In the genomic region with DNA sequence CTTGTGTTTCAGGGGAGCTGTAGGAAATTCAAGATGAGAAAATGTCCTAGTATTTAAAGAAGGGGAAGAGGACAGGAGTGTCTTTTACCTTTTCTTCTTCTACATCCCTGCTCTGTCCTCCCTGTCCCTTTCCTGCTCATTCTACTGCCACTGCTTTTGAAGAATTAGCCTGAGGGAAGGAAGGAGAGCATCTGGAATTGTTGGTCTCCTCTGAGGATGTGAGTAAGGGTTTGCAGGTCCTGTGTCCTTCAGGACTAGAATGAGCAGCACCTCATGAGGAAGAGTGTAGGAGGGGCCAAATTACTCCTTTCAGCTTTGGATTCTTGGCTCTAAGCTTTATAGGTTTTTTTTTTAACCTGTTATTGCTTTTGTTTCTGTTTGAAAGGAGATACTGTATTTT, we compare ENCODE assay signal across 17 cellular contexts. TPM values are rescaled to one million over a fixed set of nuclear protein-coding genes. Genes with fewer than 3 reads are reported as not detected.
DNase-seq lines count a peak whose midpoint lies in the region; ATAC-seq and TF ChIP-seq lines count a peak whose summit lies in the region.
"Had no signal": no experiment of that assay in that cellular context is flagged by ENCODE, and none has a peak within 500 bp of the region (broad histone marks: within the 10 kb centered on the region; RNA-seq: fewer than 3 reads in every experiment).

No MANE protein-coding gene starts in this region.

- no peak for DNase-seq in activated T-cell treated with anti-CD3 and anti-CD28 coated beads, Interleukin-2, amount 50 U/mL, for 24 hours
- DNase-seq in activated T-cell treated with anti-CD3 and anti-CD28 coated beads, Interleukin-2, amount 50 U/mL, for 4 hours, result no peak
- DNase-seq in PC-9 (no peak), chondrocyte (ENCODE audit: low spot score) (no peak), smooth muscle cell (lab: John Stamatoyannopoulos, UW; ENCODE audit: unreplicated experiment) (no peak), hepatocyte (ENCODE audit: low spot score) (no peak), cerebellum (ENCODE audit: low spot score) (no peak), posterior vena cava (ENCODE audit: low spot score) (no peak)
- DNase-seq: kidney glomerular epithelial cell, midbrain, NCI-H1930, NCI-H524, SHP77, WERI-Rb-1 had no signal

- intact Hi-C loops in PC-9 (cut with micrococcal nuclease; ENCODE audit: unreplicated experiment) (no loop called here), posterior vena cava (cut with DNase I) (no loop called here)

- H3F3A ChIP-seq in PC-9 (ENCODE audit: insufficient read depth, low read depth), result peaks cover 88% of the 10 kb centered on the region
- peaks cover 37% of the 10 kb centered on the region for H3F3A ChIP-seq in smooth muscle cell (ENCODE audit: low read depth)

- H3K4me2 ChIP-seq in PC-9, result no peak overlapping the region
- H3K4me2 ChIP-seq in smooth muscle cell, result no peak overlapping the region
- no peak overlapping the region for H3K4me2 ChIP-seq in hepatocyte
- H3K4me2 ChIP-seq: A549 had no signal

- peak overlapping the region; percentile 31 for H3K27ac ChIP-seq in PC-9
- H3K27ac ChIP-seq in smooth muscle cell (ENCODE audit: low read depth), result peak overlapping the region; percentile 19
- no peak overlapping the region for H3K27ac ChIP-seq in hepatocyte
- H3K27ac ChIP-seq: A549, neutrophil, WERI-Rb-1 had no signal

- H3K4me3 ChIP-seq in PC-9, result no peak overlapping the region
- no peak overlapping the region for H3K4me3 ChIP-seq in smooth muscle cell
- no peak overlapping the region for H3K4me3 ChIP-seq in hepatocyte
- H3K4me3 ChIP-seq: A549 had no signal

- H3K27me3 Mint-ChIP-seq in activated T-cell treated with anti-CD3 and anti-CD28 coated beads, Interleukin-2, amount 50 U/mL, for 24 hours, result no peaks in the 10 kb centered on the region
- no peaks in the 10 kb centered on the region for H3K27me3 Mint-ChIP-seq in activated T-cell treated with anti-CD3 and anti-CD28 coated beads, Interleukin-2, amount 50 U/mL, for 4 hours (ENCODE audit: low read depth)
- H3K27me3 Mint-ChIP-seq in chondrocyte (ENCODE audit: low read depth), result no peaks in the 10 kb centered on the region

- POLR2A ChIA-PET in PC-9 (lab: Charles Lee; ENCODE audit: unreplicated experiment), result no interaction called here

- no peaks in the 10 kb centered on the region for H3K9me3 ChIP-seq in PC-9 (ENCODE audit: insufficient read depth, low read depth)
- H3K9me3 ChIP-seq in smooth muscle cell (replicated peaks; ENCODE audit: low read depth), result no peaks in the 10 kb centered on the region
- no peaks in the 10 kb centered on the region for H3K9me3 ChIP-seq in hepatocyte (ENCODE audit: low read depth)
- H3K9me3 ChIP-seq: A549, neutrophil had no signal

- peak overlapping the region; percentile 46 for H3K27ac Mint-ChIP-seq in activated T-cell treated with anti-CD3 and anti-CD28 coated beads, Interleukin-2, amount 50 U/mL, for 24 hours
- peak overlapping the region; percentile 27 for H3K27ac Mint-ChIP-seq in chondrocyte (ENCODE audit: unreplicated experiment)

- no peaks in the 10 kb centered on the region for H3K9me3 Mint-ChIP-seq in activated T-cell treated with anti-CD3 and anti-CD28 coated beads, Interleukin-2, amount 50 U/mL, for 24 hours
- H3K9me3 Mint-ChIP-seq in activated T-cell treated with anti-CD3 and anti-CD28 coated beads, Interleukin-2, amount 50 U/mL, for 4 hours, result no peaks in the 10 kb centered on the region
- H3K9me3 Mint-ChIP-seq in chondrocyte (ENCODE audit: low read depth), result no peaks in the 10 kb centered on the region

- H2AFZ ChIP-seq in PC-9 (no peak overlapping the region), smooth muscle cell (ENCODE audit: low read depth) (no peak overlapping the region), hepatocyte (no peak overlapping the region)

- no peaks in the 10 kb centered on the region for H3K9me2 ChIP-seq in PC-9 (ENCODE audit: insufficient read depth)
- H3K9me2 ChIP-seq in hepatocyte (replicated peaks; ENCODE audit: insufficient read depth), result no peaks in the 10 kb centered on the region

- no peak overlapping the region for H3K4me3 Mint-ChIP-seq in activated T-cell treated with anti-CD3 and anti-CD28 coated beads, Interleukin-2, amount 50 U/mL, for 24 hours
- no peak overlapping the region for H3K4me3 Mint-ChIP-seq in activated T-cell treated with anti-CD3 and anti-CD28 coated beads, Interleukin-2, amount 50 U/mL, for 4 hours
- H3K4me3 Mint-ChIP-seq in chondrocyte (ENCODE audit: unreplicated experiment), result no peak overlapping the region
- H3K4me3 Mint-ChIP-seq: CD14-positive monocyte had no signal

- BruUV-seq in PC-9 (replicated peaks; lab: Mats Ljungman, UMichigan), result no TSS peak

- H3K36me3 ChIP-seq in PC-9 (ENCODE audit: low read depth) (peaks cover 44% of the 10 kb centered on the region), smooth muscle cell (ENCODE audit: low read depth) (peaks cover 14% of the 10 kb centered on the region), hepatocyte (replicated peaks; ENCODE audit: insufficient read depth, low read depth) (no peaks in the 10 kb centered on the region)

- CTCF ChIA-PET in PC-9 (lab: Charles Lee), result interaction anchor here (0.6 kb wide), 1 partner anchor 53 kb away, joined by 3 read pairs; no protein-coding TSS in a partner anchor

- no peaks in the 10 kb centered on the region for H3K27me3 ChIP-seq in PC-9 (ENCODE audit: insufficient read depth, low read depth)
- H3K27me3 ChIP-seq in smooth muscle cell (ENCODE audit: low read depth), result no peaks in the 10 kb centered on the region
- no peaks in the 10 kb centered on the region for H3K27me3 ChIP-seq in hepatocyte
- H3K27me3 ChIP-seq: neutrophil had no signal

- peaks cover 78% of the 10 kb centered on the region for H3K36me3 Mint-ChIP-seq in activated T-cell treated with anti-CD3 and anti-CD28 coated beads, Interleukin-2, amount 50 U/mL, for 24 hours (ENCODE audit: low read depth)
- peaks cover 34% of the 10 kb centered on the region for H3K36me3 Mint-ChIP-seq in activated T-cell treated with anti-CD3 and anti-CD28 coated beads, Interleukin-2, amount 50 U/mL, for 4 hours (ENCODE audit: insufficient read depth)
- peaks cover 25% of the 10 kb centered on the region for H3K36me3 Mint-ChIP-seq in chondrocyte (ENCODE audit: low read depth)

- H3K79me2 ChIP-seq in PC-9 (ENCODE audit: low read depth) (peaks cover 11% of the 10 kb centered on the region; the same call in 1 of the 2 replicates), smooth muscle cell (ENCODE audit: low read depth) (no peaks in the 10 kb centered on the region), hepatocyte (peaks cover 6% of the 10 kb centered on the region)

- H4K20me1 ChIP-seq in PC-9 (ENCODE audit: insufficient read depth) (no peaks in the 10 kb centered on the region), smooth muscle cell (ENCODE audit: low read depth) (no peaks in the 10 kb centered on the region), hepatocyte (ENCODE audit: insufficient read depth, poor library complexity, severe bottlenecking) (no peaks in the 10 kb centered on the region)

- no peak for ATAC-seq in activated T-cell treated with anti-CD3 and anti-CD28 coated beads, Interleukin-2, amount 50 U/mL, for 4 hours
- ATAC-seq: A549 had no signal

- peaks cover 29% of the 10 kb centered on the region for H3K4me1 ChIP-seq in PC-9 (replicated peaks; ENCODE audit: insufficient read depth)
- H3K4me1 ChIP-seq in smooth muscle cell (ENCODE audit: low read depth), result peaks cover 9% of the 10 kb centered on the region
- no peaks in the 10 kb centered on the region for H3K4me1 ChIP-seq in hepatocyte (ENCODE audit: insufficient read depth)

- no peak overlapping the region for H3K9ac ChIP-seq in smooth muscle cell (ENCODE audit: low read depth)

- TF ChIP-seq CTCF in PC-9 (conservative IDR thresholded peaks at IDR 0.05) (no peak), chondrocyte (IDR thresholded peaks at IDR 0.05) (no peak), smooth muscle cell (IDR thresholded peaks at IDR 0.05; ENCODE audit: borderline replicate concordance, insufficient read depth, poor library complexity, severe bottlenecking) (no peak), hepatocyte (IDR thresholded peaks at IDR 0.05; ENCODE audit: poor library complexity) (no peak)

- peaks cover 19% of the 10 kb centered on the region for H3K4me1 Mint-ChIP-seq in activated T-cell treated with anti-CD3 and anti-CD28 coated beads, Interleukin-2, amount 50 U/mL, for 24 hours (ENCODE audit: low read depth)
- peaks cover 13% of the 10 kb centered on the region for H3K4me1 Mint-ChIP-seq in activated T-cell treated with anti-CD3 and anti-CD28 coated beads, Interleukin-2, amount 50 U/mL, for 4 hours (ENCODE audit: low read depth)
- peaks cover 18% of the 10 kb centered on the region for H3K4me1 Mint-ChIP-seq in chondrocyte (ENCODE audit: low read depth)

RNA-seq across cellular contexts. Expression of gene SNU13, which starts 24.2 kb away (rescaled TPM):
- 100 to 1,000 TPM; 372 to 430 (median 428) TPM for total RNA-seq in activated T-cell treated with anti-CD3 and anti-CD28 coated beads, Interleukin-2, amount 50 U/mL, for 4 hours
- total RNA-seq in PC-9 (2021) (197 and 229 TPM in 2 replicates), chondrocyte (88.8 to 111 TPM (median 89.5 TPM) in 3 replicates), smooth muscle cell (98.2 and 142 TPM in 2 replicates), hepatocyte (119 and 144 TPM in 2 replicates), cerebellum (55.3 TPM), posterior vena cava (100 to 1,000 TPM in 1 of 2 donors, 10 to 100 TPM in 1; 86.2 to 103 TPM)
- polyA plus RNA-seq in smooth muscle cell (239 and 250 TPM in 2 replicates), hepatocyte (240 and 245 TPM in 2 replicates)

RNA-seq across cellular contexts. Expression of gene MEI1, which starts 34.8 kb away (rescaled TPM):
- total RNA-seq in activated T-cell treated with anti-CD3 and anti-CD28 coated beads, Interleukin-2, amount 50 U/mL, for 4 hours, result 10 to 100 TPM; 13.4 to 21.6 (median 17.1) TPM
- total RNA-seq in PC-9 (2021) (0.55 and 0.61 TPM in 2 replicates), chondrocyte (0.40 to 0.85 TPM in 2 of 3 replicates, not detected in the other), smooth muscle cell (0.18 and 0.49 TPM in 2 replicates), hepatocyte (not detected in 2 replicates), cerebellum (0.73 TPM), posterior vena cava (1 to 10 TPM; 1.4 to 4.3 TPM)
- polyA plus RNA-seq in smooth muscle cell (2.6 and 3.2 TPM in 2 replicates), hepatocyte (0.18 and 2.4 TPM in 2 replicates)

RNA-seq across cellular contexts. Expression of gene XRCC6, which starts 43.4 kb away (rescaled TPM):
- 100 to 1,000 TPM; 515 to 540 (median 521) TPM for total RNA-seq in activated T-cell treated with anti-CD3 and anti-CD28 coated beads, Interleukin-2, amount 50 U/mL, for 4 hours
- total RNA-seq in PC-9 (2021) (386 and 486 TPM in 2 replicates), chondrocyte (156 to 210 TPM (median 161 TPM) in 3 replicates), smooth muscle cell (186 and 200 TPM in 2 replicates), hepatocyte (273 and 276 TPM in 2 replicates), cerebellum (131 TPM), posterior vena cava (100 to 1,000 TPM; 145 to 154 TPM)
- polyA plus RNA-seq in smooth muscle cell (255 and 264 TPM in 2 replicates), hepatocyte (242 and 260 TPM in 2 replicates)

RNA-seq across cellular contexts. Expression of gene DESI1, which starts 43.6 kb away (rescaled TPM):
- total RNA-seq in activated T-cell treated with anti-CD3 and anti-CD28 coated beads, Interleukin-2, amount 50 U/mL, for 4 hours, result 100 to 1,000 TPM; 124 to 141 (median 129) TPM
- total RNA-seq in PC-9 (2021), result 38.8 and 52.7 TPM in 2 replicates
- 29.5 to 33.9 TPM (median 29.8 TPM) in 3 replicates for total RNA-seq in chondrocyte
- total RNA-seq in smooth muscle cell, result 12.0 and 16.9 TPM in 2 replicates
- polyA plus RNA-seq in smooth muscle cell, result 14.3 and 17.6 TPM in 2 replicates
- 29.0 and 32.1 TPM in 2 replicates for total RNA-seq in hepatocyte
- polyA plus RNA-seq in hepatocyte, result 31.2 and 32.5 TPM in 2 replicates
- 18.8 TPM for total RNA-seq in cerebellum
- total RNA-seq in posterior vena cava, result 10 to 100 TPM; 22.1 to 22.7 TPM
